Comparison of ENCODE assay signal across 1 cellular context in the genomic region with DNA sequence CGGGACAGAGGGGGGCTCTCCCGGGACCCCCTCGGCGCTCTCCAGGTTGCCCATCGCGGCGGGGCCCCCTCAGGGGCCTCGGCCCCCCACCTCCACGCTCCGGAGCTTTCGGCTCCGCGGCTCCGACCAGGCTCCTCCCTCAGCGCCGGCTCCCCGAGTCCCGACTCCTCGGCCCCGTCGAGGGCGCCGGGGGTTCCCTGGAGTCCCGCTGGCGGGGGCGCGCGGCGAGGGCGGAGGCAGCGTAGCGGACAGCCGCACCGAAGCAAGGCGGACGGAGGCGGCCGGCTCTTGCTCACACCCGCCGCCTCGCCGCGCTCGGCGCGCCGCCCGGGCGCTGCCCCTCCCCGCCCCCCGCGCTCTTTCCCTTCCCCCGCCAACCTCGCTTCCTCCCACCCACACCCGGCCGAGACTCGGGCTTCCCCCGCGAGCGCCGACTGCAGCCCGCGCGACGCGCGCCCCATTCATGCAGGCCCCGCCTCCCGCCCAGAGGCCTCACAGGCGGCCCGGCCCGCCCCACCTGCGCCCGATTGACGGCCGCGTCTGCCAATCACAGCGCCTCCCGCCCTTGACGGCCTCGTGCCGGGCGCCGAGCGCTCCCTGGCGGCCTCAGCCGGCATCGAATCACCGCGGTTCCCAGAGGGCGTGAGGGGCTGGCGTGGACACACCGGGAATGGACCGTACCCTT.
TF ChIP-seq lines count a peak whose summit lies in the region.

A gene with protein sequence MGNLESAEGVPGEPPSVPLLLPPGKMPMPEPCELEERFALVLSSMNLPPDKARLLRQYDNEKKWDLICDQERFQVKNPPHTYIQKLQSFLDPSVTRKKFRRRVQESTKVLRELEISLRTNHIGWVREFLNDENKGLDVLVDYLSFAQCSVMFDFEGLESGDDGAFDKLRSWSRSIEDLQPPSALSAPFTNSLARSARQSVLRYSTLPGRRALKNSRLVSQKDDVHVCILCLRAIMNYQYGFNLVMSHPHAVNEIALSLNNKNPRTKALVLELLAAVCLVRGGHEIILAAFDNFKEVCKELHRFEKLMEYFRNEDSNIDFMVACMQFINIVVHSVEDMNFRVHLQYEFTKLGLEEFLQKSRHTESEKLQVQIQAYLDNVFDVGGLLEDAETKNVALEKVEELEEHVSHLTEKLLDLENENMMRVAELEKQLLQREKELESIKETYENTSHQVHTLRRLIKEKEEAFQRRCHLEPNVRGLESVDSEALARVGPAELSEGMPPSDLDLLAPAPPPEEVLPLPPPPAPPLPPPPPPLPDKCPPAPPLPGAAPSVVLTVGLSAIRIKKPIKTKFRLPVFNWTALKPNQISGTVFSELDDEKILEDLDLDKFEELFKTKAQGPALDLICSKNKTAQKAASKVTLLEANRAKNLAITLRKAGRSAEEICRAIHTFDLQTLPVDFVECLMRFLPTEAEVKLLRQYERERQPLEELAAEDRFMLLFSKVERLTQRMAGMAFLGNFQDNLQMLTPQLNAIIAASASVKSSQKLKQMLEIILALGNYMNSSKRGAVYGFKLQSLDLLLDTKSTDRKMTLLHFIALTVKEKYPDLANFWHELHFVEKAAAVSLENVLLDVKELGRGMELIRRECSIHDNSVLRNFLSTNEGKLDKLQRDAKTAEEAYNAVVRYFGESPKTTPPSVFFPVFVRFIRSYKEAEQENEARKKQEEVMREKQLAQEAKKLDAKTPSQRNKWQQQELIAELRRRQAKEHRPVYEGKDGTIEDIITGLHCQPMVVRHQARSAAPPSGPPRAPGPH (minus strand): TSS at position 279 of the 685 bp plus-strand sequence. CDS start 225 bp downstream, at position 54.

TF ChIP-seq in GM23338, 12 proteins besides CTCF, POLR2A, EP300 and RAD21 (continued from another document):
- TF ChIP-seq, protein P1, sequence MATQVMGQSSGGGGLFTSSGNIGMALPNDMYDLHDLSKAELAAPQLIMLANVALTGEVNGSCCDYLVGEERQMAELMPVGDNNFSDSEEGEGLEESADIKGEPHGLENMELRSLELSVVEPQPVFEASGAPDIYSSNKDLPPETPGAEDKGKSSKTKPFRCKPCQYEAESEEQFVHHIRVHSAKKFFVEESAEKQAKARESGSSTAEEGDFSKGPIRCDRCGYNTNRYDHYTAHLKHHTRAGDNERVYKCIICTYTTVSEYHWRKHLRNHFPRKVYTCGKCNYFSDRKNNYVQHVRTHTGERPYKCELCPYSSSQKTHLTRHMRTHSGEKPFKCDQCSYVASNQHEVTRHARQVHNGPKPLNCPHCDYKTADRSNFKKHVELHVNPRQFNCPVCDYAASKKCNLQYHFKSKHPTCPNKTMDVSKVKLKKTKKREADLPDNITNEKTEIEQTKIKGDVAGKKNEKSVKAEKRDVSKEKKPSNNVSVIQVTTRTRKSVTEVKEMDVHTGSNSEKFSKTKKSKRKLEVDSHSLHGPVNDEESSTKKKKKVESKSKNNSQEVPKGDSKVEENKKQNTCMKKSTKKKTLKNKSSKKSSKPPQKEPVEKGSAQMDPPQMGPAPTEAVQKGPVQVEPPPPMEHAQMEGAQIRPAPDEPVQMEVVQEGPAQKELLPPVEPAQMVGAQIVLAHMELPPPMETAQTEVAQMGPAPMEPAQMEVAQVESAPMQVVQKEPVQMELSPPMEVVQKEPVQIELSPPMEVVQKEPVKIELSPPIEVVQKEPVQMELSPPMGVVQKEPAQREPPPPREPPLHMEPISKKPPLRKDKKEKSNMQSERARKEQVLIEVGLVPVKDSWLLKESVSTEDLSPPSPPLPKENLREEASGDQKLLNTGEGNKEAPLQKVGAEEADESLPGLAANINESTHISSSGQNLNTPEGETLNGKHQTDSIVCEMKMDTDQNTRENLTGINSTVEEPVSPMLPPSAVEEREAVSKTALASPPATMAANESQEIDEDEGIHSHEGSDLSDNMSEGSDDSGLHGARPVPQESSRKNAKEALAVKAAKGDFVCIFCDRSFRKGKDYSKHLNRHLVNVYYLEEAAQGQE (IDR thresholded peaks at IDR 0.05; ENCODE audit: unreplicated experiment), result no peak
- TF ChIP-seq STAT1 (IDR thresholded peaks at IDR 0.05; ENCODE audit: unreplicated experiment), result no peak
- no peak for TF ChIP-seq ZNF331 (CRISPR knock-in tag; IDR thresholded peaks at IDR 0.05; ENCODE audit: low read depth)
- TF ChIP-seq JUNB (IDR thresholded peaks at IDR 0.05; ENCODE audit: unreplicated experiment), result no peak
- TF ChIP-seq, protein P2, sequence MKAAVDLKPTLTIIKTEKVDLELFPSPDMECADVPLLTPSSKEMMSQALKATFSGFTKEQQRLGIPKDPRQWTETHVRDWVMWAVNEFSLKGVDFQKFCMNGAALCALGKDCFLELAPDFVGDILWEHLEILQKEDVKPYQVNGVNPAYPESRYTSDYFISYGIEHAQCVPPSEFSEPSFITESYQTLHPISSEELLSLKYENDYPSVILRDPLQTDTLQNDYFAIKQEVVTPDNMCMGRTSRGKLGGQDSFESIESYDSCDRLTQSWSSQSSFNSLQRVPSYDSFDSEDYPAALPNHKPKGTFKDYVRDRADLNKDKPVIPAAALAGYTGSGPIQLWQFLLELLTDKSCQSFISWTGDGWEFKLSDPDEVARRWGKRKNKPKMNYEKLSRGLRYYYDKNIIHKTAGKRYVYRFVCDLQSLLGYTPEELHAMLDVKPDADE (IDR thresholded peaks at IDR 0.05), result no peak
- TF ChIP-seq ZNF114 (CRISPR knock-in tag; IDR thresholded peaks at IDR 0.05), result no peak
- TF ChIP-seq EZH2phosphoT487 (IDR thresholded peaks at IDR 0.05; ENCODE audit: unreplicated experiment), result no peak
- TF ChIP-seq, protein P3, sequence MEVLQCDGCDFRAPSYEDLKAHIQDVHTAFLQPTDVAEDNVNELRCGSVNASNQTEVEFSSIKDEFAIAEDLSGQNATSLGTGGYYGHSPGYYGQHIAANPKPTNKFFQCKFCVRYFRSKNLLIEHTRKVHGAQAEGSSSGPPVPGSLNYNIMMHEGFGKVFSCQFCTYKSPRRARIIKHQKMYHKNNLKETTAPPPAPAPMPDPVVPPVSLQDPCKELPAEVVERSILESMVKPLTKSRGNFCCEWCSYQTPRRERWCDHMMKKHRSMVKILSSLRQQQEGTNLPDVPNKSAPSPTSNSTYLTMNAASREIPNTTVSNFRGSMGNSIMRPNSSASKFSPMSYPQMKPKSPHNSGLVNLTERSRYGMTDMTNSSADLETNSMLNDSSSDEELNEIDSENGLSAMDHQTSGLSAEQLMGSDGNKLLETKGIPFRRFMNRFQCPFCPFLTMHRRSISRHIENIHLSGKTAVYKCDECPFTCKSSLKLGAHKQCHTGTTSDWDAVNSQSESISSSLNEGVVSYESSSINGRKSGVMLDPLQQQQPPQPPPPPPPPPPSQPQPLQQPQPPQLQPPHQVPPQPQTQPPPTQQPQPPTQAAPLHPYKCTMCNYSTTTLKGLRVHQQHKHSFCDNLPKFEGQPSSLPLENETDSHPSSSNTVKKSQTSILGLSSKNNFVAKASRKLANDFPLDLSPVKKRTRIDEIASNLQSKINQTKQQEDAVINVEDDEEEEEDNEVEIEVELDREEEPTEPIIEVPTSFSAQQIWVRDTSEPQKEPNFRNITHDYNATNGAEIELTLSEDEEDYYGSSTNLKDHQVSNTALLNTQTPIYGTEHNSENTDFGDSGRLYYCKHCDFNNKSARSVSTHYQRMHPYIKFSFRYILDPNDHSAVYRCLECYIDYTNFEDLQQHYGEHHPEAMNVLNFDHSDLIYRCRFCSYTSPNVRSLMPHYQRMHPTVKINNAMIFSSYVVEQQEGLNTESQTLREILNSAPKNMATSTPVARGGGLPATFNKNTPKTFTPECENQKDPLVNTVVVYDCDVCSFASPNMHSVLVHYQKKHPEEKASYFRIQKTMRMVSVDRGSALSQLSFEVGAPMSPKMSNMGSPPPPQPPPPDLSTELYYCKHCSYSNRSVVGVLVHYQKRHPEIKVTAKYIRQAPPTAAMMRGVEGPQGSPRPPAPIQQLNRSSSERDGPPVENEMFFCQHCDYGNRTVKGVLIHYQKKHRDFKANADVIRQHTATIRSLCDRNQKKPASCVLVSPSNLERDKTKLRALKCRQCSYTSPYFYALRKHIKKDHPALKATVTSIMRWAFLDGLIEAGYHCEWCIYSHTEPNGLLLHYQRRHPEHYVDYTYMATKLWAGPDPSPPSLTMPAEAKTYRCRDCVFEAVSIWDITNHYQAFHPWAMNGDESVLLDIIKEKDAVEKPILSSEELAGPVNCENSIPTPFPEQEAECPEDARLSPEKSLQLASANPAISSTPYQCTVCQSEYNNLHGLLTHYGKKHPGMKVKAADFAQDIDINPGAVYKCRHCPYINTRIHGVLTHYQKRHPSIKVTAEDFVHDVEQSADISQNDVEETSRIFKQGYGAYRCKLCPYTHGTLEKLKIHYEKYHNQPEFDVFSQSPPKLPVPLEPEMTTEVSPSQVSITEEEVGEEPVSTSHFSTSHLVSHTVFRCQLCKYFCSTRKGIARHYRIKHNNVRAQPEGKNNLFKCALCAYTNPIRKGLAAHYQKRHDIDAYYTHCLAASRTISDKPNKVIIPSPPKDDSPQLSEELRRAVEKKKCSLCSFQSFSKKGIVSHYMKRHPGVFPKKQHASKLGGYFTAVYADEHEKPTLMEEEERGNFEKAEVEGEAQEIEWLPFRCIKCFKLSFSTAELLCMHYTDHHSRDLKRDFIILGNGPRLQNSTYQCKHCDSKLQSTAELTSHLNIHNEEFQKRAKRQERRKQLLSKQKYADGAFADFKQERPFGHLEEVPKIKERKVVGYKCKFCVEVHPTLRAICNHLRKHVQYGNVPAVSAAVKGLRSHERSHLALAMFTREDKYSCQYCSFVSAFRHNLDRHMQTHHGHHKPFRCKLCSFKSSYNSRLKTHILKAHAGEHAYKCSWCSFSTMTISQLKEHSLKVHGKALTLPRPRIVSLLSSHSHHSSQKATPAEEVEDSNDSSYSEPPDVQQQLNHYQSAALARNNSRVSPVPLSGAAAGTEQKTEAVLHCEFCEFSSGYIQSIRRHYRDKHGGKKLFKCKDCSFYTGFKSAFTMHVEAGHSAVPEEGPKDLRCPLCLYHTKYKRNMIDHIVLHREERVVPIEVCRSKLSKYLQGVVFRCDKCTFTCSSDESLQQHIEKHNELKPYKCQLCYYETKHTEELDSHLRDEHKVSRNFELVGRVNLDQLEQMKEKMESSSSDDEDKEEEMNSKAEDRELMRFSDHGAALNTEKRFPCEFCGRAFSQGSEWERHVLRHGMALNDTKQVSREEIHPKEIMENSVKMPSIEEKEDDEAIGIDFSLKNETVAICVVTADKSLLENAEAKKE (CRISPR knock-in tag; IDR thresholded peaks at IDR 0.05), result no peak
